In the genomic region with DNA sequence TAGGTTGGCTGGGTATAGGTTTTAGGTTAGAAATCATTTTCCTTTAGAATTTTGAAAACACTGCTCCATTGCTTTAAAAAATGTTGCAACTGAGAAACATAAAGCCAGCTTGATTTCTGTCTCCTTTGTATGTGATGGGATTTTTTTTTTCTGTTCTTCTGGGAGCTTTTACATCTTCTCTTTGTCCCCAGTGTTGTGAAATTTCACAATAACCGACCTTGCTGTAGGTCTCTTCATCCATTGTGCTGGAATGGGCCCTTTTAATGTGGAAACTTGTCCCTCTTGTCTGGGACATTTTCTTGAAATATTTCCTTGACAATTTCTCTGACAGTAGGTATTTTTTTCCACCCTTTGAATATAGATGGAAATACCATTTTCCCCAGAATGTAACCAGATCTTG, we compare ENCODE assay signal across 29 cellular contexts.
"Had no signal": no experiment of that assay in that cellular context is flagged by ENCODE, and none has a peak within 500 bp of the region (broad histone marks: within the 10 kb centered on the region; RNA-seq: fewer than 3 reads in every experiment).

No MANE protein-coding gene starts in this region.

- H3K9me3 ChIP-seq: colonic mucosa, esophagus muscularis mucosa, heart right ventricle, lower lobe of right lung, mucosa of descending colon, neutrophil, prostate gland, stomach, thyroid gland, vagina had no signal

- H3K4me1 ChIP-seq: colonic mucosa, lower lobe of right lung, prostate gland had no signal

- H3K36me3 Mint-ChIP-seq: memory B cell; mesothelial cell of epicardium; naive B cell; natural killer cell treated with Interleukin-12 subunit alpha and Interleukin-12 subunit beta and Interleukin-15 and Interleukin-18, amount 100 ng/mL, for 72 hours had no signal

- ATAC-seq: heart right ventricle; left ventricle myocardium superior; lower lobe of right lung; mucosa of descending colon; natural killer cell treated with Interleukin-12 subunit alpha and Interleukin-12 subunit beta and Interleukin-15 and Interleukin-18, amount 100 ng/mL, for 72 hours; right cardiac atrium had no signal

- H3K9me3 Mint-ChIP-seq: dendritic cell treated with granulocyte-macrophage colony-stimulating factor and Interleukin-4, amounts not matched to agents 40 ng/mL and 50 ng/mL, for 4 days; endodermal cell; naive B cell; natural killer cell treated with Interleukin-12 subunit alpha and Interleukin-12 subunit beta and Interleukin-15 and Interleukin-18, amount 100 ng/mL, for 72 hours; neural crest cell; stimulated activated naive B cell treated with anti-CD40 and anti-IgM and Interleukin-4, amounts not matched to agents 10 μg/mL and 1 μg/mL and 100 μg/mL, for 72 hours had no signal

- FAIRE-seq: islet of Langerhans, small intestine had no signal

- H3K27ac Mint-ChIP-seq: dendritic cell treated with granulocyte-macrophage colony-stimulating factor and Interleukin-4, amounts not matched to agents 40 ng/mL and 50 ng/mL, for 4 days; endodermal cell; memory B cell; mesothelial cell of epicardium; natural killer cell treated with Interleukin-12 subunit alpha and Interleukin-12 subunit beta and Interleukin-15 and Interleukin-18, amount 100 ng/mL, for 72 hours; stimulated activated naive B cell treated with anti-CD40 and anti-IgM and Interleukin-4, amounts not matched to agents 10 μg/mL and 1 μg/mL and 100 μg/mL, for 72 hours had no signal

- H3K4me3 ChIP-seq: colonic mucosa, esophagus muscularis mucosa, heart right ventricle, lower lobe of right lung, mucosa of descending colon, prostate gland, stomach, thyroid gland, vagina had no signal

- H3K4me3 Mint-ChIP-seq: dendritic cell treated with granulocyte-macrophage colony-stimulating factor and Interleukin-4, amounts not matched to agents 40 ng/mL and 50 ng/mL, for 4 days; endodermal cell; memory B cell; mesothelial cell of epicardium; naive B cell; natural killer cell treated with Interleukin-12 subunit alpha and Interleukin-12 subunit beta and Interleukin-15 and Interleukin-18, amount 100 ng/mL, for 72 hours; neural crest cell; stimulated activated naive B cell treated with anti-CD40 and anti-IgM and Interleukin-4, amounts not matched to agents 10 μg/mL and 1 μg/mL and 100 μg/mL, for 72 hours had no signal

- DNase-seq: colonic mucosa; effector CD8-positive, alpha-beta T cell; endodermal cell; foreskin melanocyte; glutamatergic neuron; heart right ventricle; hippocampal formation; left ventricle myocardium superior; lower lobe of right lung; mucosa of descending colon; naive B cell; right cardiac atrium; small intestine; stimulated activated CD4-positive, alpha-beta T cell treated with anti-CD3 and anti-CD28 coated beads, Interleukin-15, amount 100 ng/mL, for 24 hours; stimulated activated CD4-positive, alpha-beta T cell treated with anti-CD3 and anti-CD28 coated beads, Interleukin-2, amount 100 ng/mL, for 48 hours; stimulated activated naive B cell treated with anti-CD40 and anti-IgM and Interleukin-4, amounts not matched to agents 10 μg/mL and 1 μg/mL and 100 μg/mL, for 72 hours; stomach; thyroid gland; trophoblast cell had no signal

- H3K27ac ChIP-seq: colonic mucosa, esophagus muscularis mucosa, heart right ventricle, lower lobe of right lung, neutrophil, prostate gland, stomach, thyroid gland, vagina had no signal

- H3K36me3 ChIP-seq: colonic mucosa, esophagus muscularis mucosa, heart right ventricle, lower lobe of right lung, neutrophil, prostate gland, stomach, thyroid gland, vagina had no signal

- H3K27me3 ChIP-seq: colonic mucosa, neutrophil, stomach, thyroid gland, vagina had no signal
